12 cellular contexts compared by ENCODE assay signal in the genomic region with DNA sequence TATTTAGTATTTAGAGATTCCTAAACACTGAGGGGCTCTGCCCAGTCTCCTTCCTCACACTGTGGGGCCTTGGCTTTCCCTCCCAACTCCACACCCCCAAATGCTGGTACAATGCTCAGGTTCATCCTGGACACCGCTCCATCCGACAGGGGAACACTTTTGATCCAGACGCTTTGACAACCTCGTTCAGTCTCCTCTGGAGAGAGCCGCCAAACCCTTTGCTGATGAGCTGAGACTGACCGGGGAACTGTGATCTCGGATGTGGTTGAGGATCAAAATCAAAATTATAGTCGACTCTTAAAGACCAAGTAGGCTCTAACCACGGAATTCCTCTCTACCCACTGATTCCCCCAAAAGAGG. TPM values are rescaled to one million over a fixed set of nuclear protein-coding genes. Genes with fewer than 3 reads are reported as not detected.
A peak's percentile ranks its signal among the peaks of the same experiment; 100 is the strongest.
DNase-seq lines count a peak whose midpoint lies in the region; ATAC-seq and TF ChIP-seq lines count a peak whose summit lies in the region.
"Had no signal": no experiment of that assay in that cellular context is flagged by ENCODE, and none has a peak within 500 bp of the region (broad histone marks: within the 10 kb centered on the region; RNA-seq: fewer than 3 reads in every experiment).

No MANE protein-coding gene starts in this region.

- no peaks in the 10 kb centered on the region for H3K9me3 Mint-ChIP-seq in activated T-cell treated with anti-CD3 and anti-CD28 coated beads, Interleukin-2, amount 50 U/mL, for 72 hours
- H3K9me3 Mint-ChIP-seq in naive B cell (peaks cover 0 to 2% (median 0%) of the 10 kb centered on the region in 7 donors), progenitor cell of endocrine pancreas (ENCODE audit: low read depth) (no peaks in the 10 kb centered on the region)

- H3K27ac Mint-ChIP-seq in activated T-cell treated with anti-CD3 and anti-CD28 coated beads, Interleukin-2, amount 50 U/mL, for 72 hours, result no peak overlapping the region
- H3K27ac Mint-ChIP-seq in naive B cell (peak overlapping the region in 1 of 6 donors; percentile 83), progenitor cell of endocrine pancreas (no peak overlapping the region)

- H3K36me3 ChIP-seq in BLaER1, result no peaks in the 10 kb centered on the region

- peaks cover 83% of the 10 kb centered on the region for H3K27me3 Mint-ChIP-seq in activated T-cell treated with anti-CD3 and anti-CD28 coated beads, Interleukin-2, amount 50 U/mL, for 72 hours (ENCODE audit: low read depth)
- H3K27me3 Mint-ChIP-seq in naive B cell (peaks cover 84 to 92% (median 90%) of the 10 kb centered on the region in 3 donors), progenitor cell of endocrine pancreas (peaks cover 88% of the 10 kb centered on the region)

- H3K4me2 ChIP-seq in BLaER1, result peak overlapping the region; percentile 98

- no peak for DNase-seq in activated T-cell treated with anti-CD3 and anti-CD28 coated beads, Interleukin-2, amount 50 U/mL, for 72 hours
- DNase-seq in naive B cell (no peak), RKO (ENCODE audit: low spot score) (no peak), progenitor cell of endocrine pancreas (ENCODE audit: low spot score, unreplicated experiment) (no peak), NCI-H774 (lab: John Stamatoyannopoulos, UW) (no peak)
- DNase-seq in stimulated activated CD4-positive, alpha-beta T cell treated with anti-CD3 and anti-CD28 coated beads, Interleukin-4, amount 100 ng/mL, for 4 hours, result no peak
- DNase-seq: NCI-H1092 treated with DMSO at 0.1 percent for 48 hours, NCI-H510A treated with DMSO at 0.1 percent for 48 hours, testis had no signal

- no peak for TF ChIP-seq CTCF in progenitor cell of endocrine pancreas (IDR thresholded peaks at IDR 0.05; ENCODE audit: unreplicated experiment)

- H3K4me3 Mint-ChIP-seq in activated T-cell treated with anti-CD3 and anti-CD28 coated beads, Interleukin-2, amount 50 U/mL, for 72 hours, result peak overlapping the region; percentile 60 to 70
- H3K4me3 Mint-ChIP-seq in naive B cell, result peak overlapping the region; percentile 51 to 86 (median 74)
- H3K4me3 Mint-ChIP-seq in progenitor cell of endocrine pancreas (ENCODE audit: low read depth), result no peak overlapping the region

- peak overlapping the region; percentile 61; the same call in 1 of the 2 replicates for H3K4me3 ChIP-seq in BLaER1
- H3K4me3 ChIP-seq: testis had no signal

- H3K27me3 ChIP-seq in BLaER1, result peaks cover 93% of the 10 kb centered on the region
- H3K27me3 ChIP-seq: testis had no signal

- no peaks in the 10 kb centered on the region for H3K36me3 Mint-ChIP-seq in activated T-cell treated with anti-CD3 and anti-CD28 coated beads, Interleukin-2, amount 50 U/mL, for 72 hours (ENCODE audit: insufficient read depth in 2 of 2)
- H3K36me3 Mint-ChIP-seq in naive B cell (no peaks in the 10 kb centered on the region), progenitor cell of endocrine pancreas (ENCODE audit: insufficient read depth) (no peaks in the 10 kb centered on the region)

- no peak overlapping the region for H3K27ac ChIP-seq in BLaER1
- H3K27ac ChIP-seq: testis, VCaP had no signal

- no peak overlapping the region for H3K9ac ChIP-seq in BLaER1

- peaks cover 44% of the 10 kb centered on the region for H3K4me1 ChIP-seq in BLaER1

- ATAC-seq in GM19351 (IDR thresholded peaks at IDR 0.05; ENCODE audit: unreplicated experiment) (peak; percentile 11), naive B cell (ENCODE audit: low read depth in 2 of 2) (no peak)
- ATAC-seq in activated T-cell treated with anti-CD3 and anti-CD28 coated beads, Interleukin-2, amount 50 U/mL, for 72 hours (replicated peaks in 1 of 2), result peak; percentile 19 to 24

- no peaks in the 10 kb centered on the region for H3K9me3 ChIP-seq in BLaER1
- H3K9me3 ChIP-seq: testis had no signal

- peaks cover 48% of the 10 kb centered on the region for H4K20me1 ChIP-seq in BLaER1

- peaks cover 39% of the 10 kb centered on the region for H3K4me1 Mint-ChIP-seq in activated T-cell treated with anti-CD3 and anti-CD28 coated beads, Interleukin-2, amount 50 U/mL, for 72 hours (ENCODE audit: low read depth)
- H3K4me1 Mint-ChIP-seq in naive B cell, result peaks cover 38% of the 10 kb centered on the region in 3 donors
- no peaks in the 10 kb centered on the region for H3K4me1 Mint-ChIP-seq in progenitor cell of endocrine pancreas (ENCODE audit: low read depth)

RNA-seq across cellular contexts. Expression of gene HLA-E, which starts 38.8 kb away (rescaled TPM):
- 100 to 1,000 TPM; 713 to 829 TPM for total RNA-seq in activated T-cell treated with anti-CD3 and anti-CD28 coated beads, Interleukin-2, amount 50 U/mL, for 72 hours
- polyA plus RNA-seq in naive B cell (ENCODE audit: low read depth in 6 of 6), result 1,000 to 10,000 TPM; 2,024 to 3,192 (median 2,301) TPM
- total RNA-seq in progenitor cell of endocrine pancreas, result 27.6 and 28.4 TPM in 2 replicates

Comparison
In these comparisons a context has a peak if more than half of its experiments do, and no peak if none do; other contexts are left out.
1. ATAC-seq: peak in GM19351 (single experiment) and activated T-cell treated with anti-CD3 and anti-CD28 coated beads, Interleukin-2, amount 50 U/mL, for 72 hours (2 of 2); none in naive B cell (0 of 2).
2. RNA of gene HLA-E, which starts 38.8 kb away (total RNA-seq): 713 to 829 TPM in activated T-cell treated with anti-CD3 and anti-CD28 coated beads, Interleukin-2, amount 50 U/mL, for 72 hours; 27.6 to 28.4 TPM in progenitor cell of endocrine pancreas; every median in the first group is over 10 times any median in the second.